ENCODE assay signal across 23 cellular contexts in the genomic region with DNA sequence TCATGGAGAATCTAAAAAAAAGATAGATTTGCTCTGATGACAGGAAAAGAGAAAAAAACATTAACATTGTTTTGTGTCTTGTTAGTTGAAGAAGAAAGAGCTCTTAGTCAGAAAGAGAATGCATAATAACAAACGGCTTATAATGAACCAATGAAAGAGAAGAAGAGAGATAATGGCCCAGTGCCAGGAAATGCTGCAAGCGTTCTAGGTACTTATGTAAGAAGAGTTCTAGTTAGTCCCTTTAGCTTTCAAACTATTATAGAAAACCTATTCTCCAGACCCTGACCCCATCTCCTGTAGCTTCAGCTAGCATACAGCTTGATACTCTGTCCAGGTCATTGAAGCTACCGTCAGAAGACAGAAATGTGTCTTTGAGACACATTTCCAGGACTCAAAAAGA.
DNase-seq lines count a peak whose midpoint lies in the region; ATAC-seq and TF ChIP-seq lines count a peak whose summit lies in the region.
"Had no signal": no experiment of that assay in that cellular context is flagged by ENCODE, and none has a peak within 500 bp of the region (broad histone marks: within the 10 kb centered on the region; RNA-seq: fewer than 3 reads in every experiment).

No MANE protein-coding gene starts in this region.

- H3K4me3 Mint-ChIP-seq in T-helper 17 cell, result no peak overlapping the region

- no peaks in the 10 kb centered on the region for H3K9me3 ChIP-seq in A673 (ENCODE audit: low read depth, low read length, poor library complexity, severe bottlenecking)
- no peaks in the 10 kb centered on the region for H3K9me3 ChIP-seq in T-helper 17 cell (ENCODE audit: control insufficient read depth, low read length, poor library complexity, severe bottlenecking)
- H3K9me3 ChIP-seq in SJCRH30 (replicated peaks), result no peaks in the 10 kb centered on the region
- no peaks in the 10 kb centered on the region for H3K9me3 ChIP-seq in ascending aorta
- H3K9me3 ChIP-seq: SK-N-SH had no signal

- intact Hi-C loops in A673 (cut with micrococcal nuclease; ENCODE audit: unreplicated experiment) (no loop called here), ascending aorta (cut with DNase I) (no loop called here)

- POLR2A ChIA-PET in A673 (lab: Charles Lee; ENCODE audit: low non-redundant PET), result interaction anchor here (0.7 kb wide), 1 partner anchor 515 kb away, joined by 4 read pairs; no protein-coding TSS in a partner anchor

- no peaks in the 10 kb centered on the region for H3K4me1 Mint-ChIP-seq in T-helper 17 cell

- no TSS peak for BruUV-seq in A673 (replicated peaks; lab: Mats Ljungman, UMichigan)

- TF ChIP-seq CTCF in A673 (conservative IDR thresholded peaks at IDR 0.05; ENCODE audit: low read depth, low read length), result no peak
- TF ChIP-seq CTCF in ascending aorta (IDR thresholded peaks at IDR 0.05), result no peak

- ATAC-seq in T-helper 17 cell, result no peak
- no peak for ATAC-seq in GM18519 (IDR thresholded peaks at IDR 0.05; ENCODE audit: low FRiP score, unreplicated experiment)

- H3K27ac ChIP-seq in A673 (ENCODE audit: low read depth, low read length, poor library complexity, severe bottlenecking), result no peak overlapping the region
- H3K27ac ChIP-seq in SJCRH30, result no peak overlapping the region
- H3K27ac ChIP-seq in ascending aorta, result no peak overlapping the region
- H3K27ac ChIP-seq: PC-9 had no signal

- H3K36me3 Mint-ChIP-seq in T-helper 17 cell (ENCODE audit: low read depth), result peaks cover 5% of the 10 kb centered on the region

- H3K4me1 ChIP-seq in A673 (ENCODE audit: insufficient read depth, low read length, poor library complexity, severe bottlenecking) (no peaks in the 10 kb centered on the region), SJCRH30 (peaks cover 6% of the 10 kb centered on the region; the same call in 1 of the 2 replicates), ascending aorta (no peaks in the 10 kb centered on the region)

- DNase-seq in A673 (ENCODE audit: low spot score) (peak; percentile 25), Ammon's horn (ENCODE audit: low spot score) (peak; percentile 7), T-helper 17 cell (no peak), inferior parietal cortex (ENCODE audit: extremely low spot score) (peak; percentile 29), SJCRH30 (no peak), ascending aorta (ENCODE audit: low spot score in 2 of 2) (no peak)
- DNase-seq: C1 segment of cervical spinal cord, EL, GF-D8, IMR-90, Karpas-422, NCI-H1048, NCI-H1417 treated with DMSO at 0.1 percent for 48 hours, NCI-H187 treated with DMSO at 0.1 percent for 48 hours, NCI-H2107, NCI-H2227 treated with DMSO at 0.1 percent for 48 hours, NCI-H510A, NCI-H748 treated with DMSO at 0.1 percent for 48 hours, PC-9, RPMI8226, SHP77, SK-N-SH had no signal

- H3K27me3 ChIP-seq in A673 (replicated peaks; ENCODE audit: insufficient read depth, low read depth, low read length, poor library complexity) (no peaks in the 10 kb centered on the region), SJCRH30 (no peaks in the 10 kb centered on the region), ascending aorta (no peaks in the 10 kb centered on the region)

- CTCF ChIA-PET in A673 (lab: Charles Lee), result no interaction called here

- H3K4me3 ChIP-seq in A673 (ENCODE audit: low read depth, low read length, poor library complexity, severe bottlenecking) (no peak overlapping the region), SJCRH30 (no peak overlapping the region), ascending aorta (no peak overlapping the region)
- H3K4me3 ChIP-seq: PC-9 had no signal

- no peaks in the 10 kb centered on the region for H3K27me3 Mint-ChIP-seq in T-helper 17 cell

- H3K36me3 ChIP-seq in A673 (ENCODE audit: insufficient read depth, low read length, poor library complexity, severe bottlenecking), result no peaks in the 10 kb centered on the region
- no peaks in the 10 kb centered on the region; the same call in 1 of the 2 replicates for H3K36me3 ChIP-seq in SJCRH30
- no peaks in the 10 kb centered on the region for H3K36me3 ChIP-seq in ascending aorta

- H3K27ac Mint-ChIP-seq in T-helper 17 cell, result peak overlapping the region; percentile 6

Comparison
In these comparisons a context has a peak if more than half of its experiments do, and no peak if none do; other contexts are left out.
1. DNase-seq: peak in A673 (single experiment), Ammon's horn (single experiment) and inferior parietal cortex (single experiment); none in T-helper 17 cell (0 of 3), SJCRH30 (0 of 2) and ascending aorta (0 of 2).